Comparison of ENCODE assay signal across 25 cellular contexts in genomic region chr1:19053486-19053885, GRCh38.
"Had no signal": no experiment of that assay in that cellular context is flagged by ENCODE, and none has a peak within 500 bp of the region (broad histone marks: within the 10 kb centered on the region; RNA-seq: fewer than 3 reads in every experiment).

No MANE protein-coding gene starts in this region.

- H3K36me3 ChIP-seq: thyroid gland had no signal

- H3K4me1 Mint-ChIP-seq: activated CD4-positive, alpha-beta memory T cell treated with anti-CD3 and anti-CD28 coated beads, Interleukin-2, amount 10 ng/mL, durations not matched to agents 7 days and 5 days; activated CD8-positive, alpha-beta memory T cell treated with anti-CD3 and anti-CD28 coated beads, Interleukin-2, amount 10 ng/mL, durations not matched to agents 7 days and 5 days had no signal

- H3K27ac ChIP-seq: dorsolateral prefrontal cortex, epithelial cell of prostate, foreskin keratinocyte had no signal

- H3K9me3 Mint-ChIP-seq: activated CD4-positive, alpha-beta memory T cell treated with anti-CD3 and anti-CD28 coated beads, Interleukin-2, amount 10 ng/mL, durations not matched to agents 7 days and 5 days; activated naive CD8-positive, alpha-beta T cell treated with anti-CD3 and anti-CD28 coated beads, Interleukin-2, amount 10 ng/mL, durations not matched to agents 7 days and 5 days; activated T-helper 2 cell treated with anti-CD3 and anti-CD28 coated beads, Interferon-gamma antibody, Interleukin-2, Interleukin-4, amounts not matched to agents 10 μg/mL and 5 μg/mL and 100 μg/mL, durations not matched to agents 14 hours and 24 hours and 36 hours; endodermal cell; nephron progenitor cell; WTC11 had no signal

- H3K9me3 ChIP-seq: body of pancreas, thyroid gland had no signal

- H3K4me3 ChIP-seq: body of pancreas, dorsolateral prefrontal cortex, thyroid gland had no signal

- ATAC-seq: activated CD4-positive, alpha-beta T cell treated with anti-CD3 and anti-CD28 coated beads for 36 hours; activated CD8-positive, alpha-beta memory T cell treated with anti-CD3 and anti-CD28 coated beads, Interleukin-2, amount 10 ng/mL, durations not matched to agents 7 days and 5 days; left ventricle myocardium superior; WTC11 had no signal

- H3K36me3 Mint-ChIP-seq: activated CD8-positive, alpha-beta memory T cell treated with anti-CD3 and anti-CD28 coated beads, Interleukin-2, amount 10 ng/mL, durations not matched to agents 7 days and 5 days; activated naive CD8-positive, alpha-beta T cell treated with anti-CD3 and anti-CD28 coated beads, Interleukin-2, amount 10 ng/mL, durations not matched to agents 7 days and 5 days; WTC11 had no signal

- H3K27me3 ChIP-seq: body of pancreas, thyroid gland had no signal

- H3K4me3 Mint-ChIP-seq: activated CD4-positive, alpha-beta memory T cell treated with anti-CD3 and anti-CD28 coated beads, Interleukin-2, amount 10 ng/mL, durations not matched to agents 7 days and 5 days; activated CD4-positive, alpha-beta T cell treated with anti-CD3 and anti-CD28 coated beads for 36 hours; activated CD8-positive, alpha-beta memory T cell treated with anti-CD3 and anti-CD28 coated beads, Interleukin-2, amount 10 ng/mL, durations not matched to agents 7 days and 5 days; activated naive CD8-positive, alpha-beta T cell treated with anti-CD3 and anti-CD28 coated beads, Interleukin-2, amount 10 ng/mL, durations not matched to agents 7 days and 5 days; endodermal cell; nephron progenitor cell; WTC11 had no signal

- DNase-seq: activated CD4-positive, alpha-beta memory T cell treated with anti-CD3 and anti-CD28 coated beads, Interleukin-2, amount 10 ng/mL, durations not matched to agents 7 days and 5 days; activated CD4-positive, alpha-beta T cell treated with anti-CD3 and anti-CD28 coated beads for 36 hours; activated CD8-positive, alpha-beta memory T cell treated with anti-CD3 and anti-CD28 coated beads, Interleukin-2, amount 10 ng/mL, durations not matched to agents 7 days and 5 days; activated naive CD4-positive, alpha-beta T cell treated with Interleukin-2 at 50 U/mL for 16 hours; activated naive CD8-positive, alpha-beta T cell treated with anti-CD3 and anti-CD28 coated beads, Interleukin-2, amount 10 ng/mL, durations not matched to agents 7 days and 5 days; activated T-cell treated with anti-CD3 and anti-CD28 coated beads, Interleukin-2, amount 50 U/mL, for 1 hour; amygdala; body of pancreas; caudate nucleus; dorsolateral prefrontal cortex; endodermal cell; glutamatergic neuron; hypothalamus; kidney; left ventricle myocardium superior; nephron progenitor cell; stimulated activated CD4-positive, alpha-beta T cell treated with anti-CD3 and anti-CD28 coated beads, Interleukin-12 subunit alpha, Interleukin-12 subunit beta, amount 100 ng/mL, for 4 hours; stimulated activated CD4-positive, alpha-beta T cell treated with anti-CD3 and anti-CD28 coated beads, Interleukin-1b, Interleukin-23, amount 100 ng/mL, for 48 hours; stimulated activated CD8-positive, alpha-beta memory T cell treated with anti-CD3 and anti-CD28 coated beads, Interleukin-4, amount 100 ng/mL, for 48 hours; stimulated activated naive CD4-positive, alpha-beta T cell; thyroid gland had no signal
